14 cellular contexts compared by ENCODE assay signal in genomic region chr16:11848842-11849241, GRCh38. TPM values are rescaled to one million over a fixed set of nuclear protein-coding genes. Genes with fewer than 3 reads are reported as not detected.
DNase-seq lines count a peak whose midpoint lies in the region; ATAC-seq, FAIRE-seq and TF ChIP-seq lines count a peak whose summit lies in the region.
"Had no signal": no experiment of that assay in that cellular context is flagged by ENCODE, and none has a peak within 500 bp of the region (broad histone marks: within the 10 kb centered on the region; RNA-seq: fewer than 3 reads in every experiment).

No MANE protein-coding gene starts in this region.

- H3K4me3 ChIP-seq in HepG2 (replicated peaks in 1 of 3; ENCODE audit: insufficient read depth in 1 of 3, low read depth in 2 of 3, low read length in 3 of 3) (peak overlapping the region in 1 of 3 experiments; percentile 12; a peak in 1 of 6 replicates), right lobe of liver (no peak overlapping the region)
- H3K4me3 ChIP-seq: gastroesophageal sphincter, SJSA1 had no signal

- H3K27ac ChIP-seq in HepG2 (ENCODE audit: extremely low read length, insufficient read depth, low read length), result no peak overlapping the region
- no peak overlapping the region for H3K27ac ChIP-seq in right lobe of liver
- H3K27ac ChIP-seq in epithelial cell of prostate, result peak overlapping the region; percentile 36
- H3K27ac ChIP-seq: gastroesophageal sphincter, SJSA1 had no signal

- no peak overlapping the region for H2AFZ ChIP-seq in HepG2 (ENCODE audit: low read length)

- intact Hi-C loops in HepG2 (cut with micrococcal nuclease; ENCODE audit: unreplicated experiment), result loop anchor here (2.0 kb wide), 1 partner anchor 20 kb away; no protein-coding TSS in a partner anchor
- intact Hi-C loops in right lobe of liver (cut with DNase I), result no loop called here

- peak overlapping the region; percentile 43 to 100 (median 46) for H3K4me3 Mint-ChIP-seq in T-cell
- peak overlapping the region; percentile 64 for H3K4me3 Mint-ChIP-seq in stimulated activated naive CD8-positive, alpha-beta T cell treated with anti-CD3 and anti-CD28 coated beads, Interleukin-15, amount 100 ng/mL, for 72 hours
- H3K4me3 Mint-ChIP-seq: B cell had no signal

- TF ChIP-seq CTCF in HepG2 (CRISPR knock-in tag; IDR thresholded peaks at IDR 0.05), result no peak
- no peak for TF ChIP-seq CTCF in right lobe of liver (IDR thresholded peaks at IDR 0.05)

- peaks cover 41 to 58% of the 10 kb centered on the region in 2 experiments for H3K36me3 ChIP-seq in HepG2 (replicated peaks in 1 of 2; ENCODE audit: control insufficient read depth in 1 of 2, insufficient read depth in 2 of 2, low read length in 2 of 2)
- H3K36me3 ChIP-seq in right lobe of liver, result peaks cover 8 to 62% (median 18%) of the 10 kb centered on the region in 4 donors

- peaks cover 27% of the 10 kb centered on the region for H3K36me3 Mint-ChIP-seq in T-cell

- H3K27me3 Mint-ChIP-seq in T-cell, result no peaks in the 10 kb centered on the region
- H3K27me3 Mint-ChIP-seq in stimulated activated naive CD8-positive, alpha-beta T cell treated with anti-CD3 and anti-CD28 coated beads, Interleukin-15, amount 100 ng/mL, for 72 hours, result no peaks in the 10 kb centered on the region
- H3K27me3 Mint-ChIP-seq: B cell had no signal

- FAIRE-seq in HepG2 (lab: Jason Lieb, UNC), result no peak

- in situ Hi-C loops in HepG2 (cut with HindIII; ENCODE audit: extremely low pct_ligation_motif_present, low pct_unique_long_range_greater_than_20kb), result no loop called here

- no TSS peak for BruUV-seq in HepG2 (replicated peaks; lab: Mats Ljungman, UMichigan)

- H3K4me2 ChIP-seq in HepG2 (ENCODE audit: low read depth, low read length), result peak overlapping the region; percentile 80

- H3K27me3 ChIP-seq in HepG2 (ENCODE audit: control insufficient read depth in 1 of 2, insufficient read depth in 2 of 2, low read length in 2 of 2) (no peaks in the 10 kb centered on the region; a peak in 2 of 5 replicates), right lobe of liver (no peaks in the 10 kb centered on the region)
- H3K27me3 ChIP-seq: gastroesophageal sphincter, SJSA1 had no signal

- H3K27ac Mint-ChIP-seq in T-cell, result peak overlapping the region in 1 of 2 donors; percentile 4
- peak overlapping the region; percentile 40 to 86 for H3K27ac Mint-ChIP-seq in stimulated activated naive CD8-positive, alpha-beta T cell treated with anti-CD3 and anti-CD28 coated beads, Interleukin-15, amount 100 ng/mL, for 72 hours
- H3K27ac Mint-ChIP-seq: B cell had no signal

- H4K20me1 ChIP-seq in HepG2 (ENCODE audit: insufficient read depth, low read length), result peaks cover 44% of the 10 kb centered on the region

- H3K9ac ChIP-seq in HepG2 (ENCODE audit: insufficient read depth, low read depth, low read length), result peak overlapping the region; percentile 36; the same call in 1 of the 2 replicates

- H3K4me1 ChIP-seq in HepG2 (ENCODE audit: insufficient read depth, low read length), result peaks cover 53% of the 10 kb centered on the region
- H3K4me1 ChIP-seq in right lobe of liver, result peaks cover 0 to 15% (median 7%) of the 10 kb centered on the region in 4 donors

- TF ChIP-seq POLR2A in HepG2 (IDR thresholded peaks at IDR 0.05; ENCODE audit: insufficient read depth in 1 of 2, low read depth in 2 of 2, low read length in 2 of 2), result peak in 1 of 2 experiments; percentile 29; a peak in 1 of 4 replicates
- no peak for TF ChIP-seq POLR2A in right lobe of liver (IDR thresholded peaks at IDR 0.05)

- H3K9me3 ChIP-seq in HepG2 (ENCODE audit: low read length) (no peaks in the 10 kb centered on the region), right lobe of liver (no peaks in the 10 kb centered on the region)
- H3K9me3 ChIP-seq: gastroesophageal sphincter, SJSA1 had no signal

- ATAC-seq in HepG2 (no peak), right lobe of liver (no peak), T-cell (replicated peaks in 1 of 4) (no peak), GM18858 (IDR thresholded peaks at IDR 0.05; ENCODE audit: unreplicated experiment) (no peak), esophagus mucosa (no peak)
- ATAC-seq in stimulated activated naive CD8-positive, alpha-beta T cell treated with anti-CD3 and anti-CD28 coated beads, Interleukin-15, amount 100 ng/mL, for 72 hours, result no peak
- ATAC-seq: gastroesophageal sphincter had no signal

- TF ChIP-seq EP300 in HepG2 (IDR thresholded peaks at IDR 0.05; ENCODE audit: low read depth in 2 of 2, low read length in 2 of 2) (no peak), HepG2 (CRISPR knock-in tag; IDR thresholded peaks at IDR 0.05; ENCODE audit: borderline replicate concordance) (no peak)

- H3K4me1 Mint-ChIP-seq in T-cell, result peaks cover 40 to 54% (median 53%) of the 10 kb centered on the region in 3 donors
- H3K4me1 Mint-ChIP-seq in stimulated activated naive CD8-positive, alpha-beta T cell treated with anti-CD3 and anti-CD28 coated beads, Interleukin-15, amount 100 ng/mL, for 72 hours, result peaks cover 59% of the 10 kb centered on the region

- POLR2A ChIA-PET in HepG2 (lab: Yijun Ruan, JAX), result interaction anchor here (0.5 to 10.4 kb wide), 6 partner anchors 9 to 113 kb away, joined by 3 to 72 read pairs (median 6); partner anchors contain the start of gene ZC3H7A
- POLR2A ChIA-PET in T-cell (lab: Charles Lee), result interaction anchor here in 1 of 2 donors (0.5 to 0.6 kb wide), 2 partner anchors 19 to 111 kb away, joined by 3 to 5 read pairs; no protein-coding TSS in a partner anchor

- CTCF ChIA-PET in HepG2 (lab: Yijun Ruan, JAX; ENCODE audit: low intra/inter-chr PET ratio, low total read pairs), result no interaction called here
- CTCF ChIA-PET in T-cell (lab: Charles Lee), result interaction anchor here in 1 of 2 donors (0.7 kb wide), 1 partner anchor 336 kb away, joined by 4 read pairs; no protein-coding TSS in a partner anchor

- DNase-seq in HepG2 (ENCODE audit: low spot score) (no peak), right lobe of liver (no peak), T-cell (no peak), epithelial cell of prostate (ENCODE audit: low read depth, low spot score) (no peak), NCI-H748 treated with DMSO at 0.1 percent for 48 hours (lab: John Stamatoyannopoulos, UW) (no peak)
- DNase-seq in stimulated activated naive CD8-positive, alpha-beta T cell treated with anti-CD3 and anti-CD28 coated beads, Interleukin-15, amount 100 ng/mL, for 72 hours, result no peak
- DNase-seq: activated CD4-positive, alpha-beta T cell treated with anti-CD3 and anti-CD28 coated beads, Interleukin-2, amount 50 U/mL, for 1 hour; NCI-H510A; stimulated activated CD4-positive, alpha-beta T cell treated with anti-CD3 and anti-CD28 coated beads, Interleukin-4, amount 100 ng/mL, for 4 hours had no signal

- no peaks in the 10 kb centered on the region for H3K9me3 Mint-ChIP-seq in T-cell
- no peaks in the 10 kb centered on the region for H3K9me3 Mint-ChIP-seq in stimulated activated naive CD8-positive, alpha-beta T cell treated with anti-CD3 and anti-CD28 coated beads, Interleukin-15, amount 100 ng/mL, for 72 hours

- WGBS in HepG2 (ENCODE audit: low lambda C conversion rate), result 94% methylated on average over 3 of the region's 3 CpGs
- 82% methylated on average over 2 of the region's 3 CpGs for WGBS in right lobe of liver (ENCODE audit: insufficient coverage, low coverage, low lambda C conversion rate, missing lambda C conversion rate)

- H3K79me2 ChIP-seq in HepG2 (ENCODE audit: insufficient read depth, low read length), result peaks cover 87% of the 10 kb centered on the region

- TF ChIP-seq RAD21 in HepG2 (CRISPR knock-in tag; IDR thresholded peaks at IDR 0.05), result no peak

RNA-seq across cellular contexts. Expression of gene RSL1D1, which starts 2.5 kb away (rescaled TPM):
- total RNA-seq in HepG2 (2016; rRNA removed; fragmentation: Illumina TruSeq; extraction: Trizol) (343 and 502 TPM in 2 replicates), right lobe of liver (10 to 100 TPM; 38.1 to 77.3 (median 54.9) TPM), T-cell (100 to 1,000 TPM; 165 to 205 (median 180) TPM), esophagus mucosa (115 TPM)
- 118 and 139 TPM in 2 replicates for total RNA-seq in HepG2 (2016; cell fraction: cytosol; rRNA removed; fragmentation: Illumina TruSeq; extraction: Trizol; ENCODE audit: low read depth)
- total RNA-seq in HepG2 (2016; cell fraction: insoluble cytoplasmic fraction; rRNA removed; fragmentation: Illumina TruSeq; extraction: Trizol), result 337 and 511 TPM in 2 replicates
- total RNA-seq in HepG2 (2016; cell fraction: membrane; rRNA removed; fragmentation: Illumina TruSeq; extraction: Trizol), result 248 and 308 TPM in 2 replicates
- total RNA-seq in HepG2 (2016; cell fraction: nucleus; rRNA removed; fragmentation: Illumina TruSeq; extraction: Trizol), result 210 and 225 TPM in 2 replicates
- 125 and 187 TPM in 2 replicates for polyA plus RNA-seq in HepG2 (2011; rRNA removed)
- polyA plus RNA-seq in HepG2 (2011; cell fraction: cytosol; rRNA removed), result 77.4 and 149 TPM in 2 replicates
- polyA plus RNA-seq in HepG2 (2011; cell fraction: nucleus; rRNA removed), result 15.5 and 28.9 TPM in 2 replicates
- polyA plus RNA-seq in HepG2 (2012), result 330 and 427 TPM in 2 replicates
- polyA plus RNA-seq in HepG2 (2016; cell fraction: cytosol; fragmentation: Illumina TruSeq; extraction: Trizol; ENCODE audit: low read depth), result 128 and 147 TPM in 2 replicates
- 679 and 682 TPM in 2 replicates for polyA plus RNA-seq in HepG2 (2016; cell fraction: insoluble cytoplasmic fraction; fragmentation: Illumina TruSeq; extraction: Trizol; ENCODE audit: low read depth)
- 277 and 347 TPM in 2 replicates for polyA plus RNA-seq in HepG2 (2016; cell fraction: membrane; fragmentation: Illumina TruSeq; extraction: Trizol; ENCODE audit: low read depth)
- polyA plus RNA-seq in HepG2 (2016; cell fraction: nucleus; fragmentation: Illumina TruSeq; extraction: Trizol; ENCODE audit: insufficient read depth, low read depth), result 279 and 286 TPM in 2 replicates
- polyA minus RNA-seq in HepG2 (2011; rRNA and poly(A)+ RNA removed; ENCODE audit: low replicate concordance), result 28.2 and 33.4 TPM in 2 replicates
- polyA minus RNA-seq in HepG2 (2011; cell fraction: cytosol; rRNA and poly(A)+ RNA removed), result 201 and 239 TPM in 2 replicates
- polyA minus RNA-seq in HepG2 (2011; cell fraction: nucleus; rRNA and poly(A)+ RNA removed), result 96.4 and 115 TPM in 2 replicates

RNA-seq across cellular contexts. Expression of gene ZC3H7A, which starts 51.8 kb away (rescaled TPM):
- total RNA-seq in HepG2 (2016; rRNA removed; fragmentation: Illumina TruSeq; extraction: Trizol) (29.2 and 51.5 TPM in 2 replicates), right lobe of liver (10 to 100 TPM; 22.8 to 34.0 (median 26.9) TPM), T-cell (100 to 1,000 TPM in 1 of 5 donors, 10 to 100 TPM in 4; 57.6 to 115 (median 68.2) TPM), esophagus mucosa (19.4 TPM)
- 36.4 and 39.0 TPM in 2 replicates for total RNA-seq in HepG2 (2016; cell fraction: cytosol; rRNA removed; fragmentation: Illumina TruSeq; extraction: Trizol; ENCODE audit: low read depth)
- total RNA-seq in HepG2 (2016; cell fraction: insoluble cytoplasmic fraction; rRNA removed; fragmentation: Illumina TruSeq; extraction: Trizol), result 27.9 and 45.5 TPM in 2 replicates
- 21.9 and 22.1 TPM in 2 replicates for total RNA-seq in HepG2 (2016; cell fraction: membrane; rRNA removed; fragmentation: Illumina TruSeq; extraction: Trizol)
- 62.9 and 69.9 TPM in 2 replicates for total RNA-seq in HepG2 (2016; cell fraction: nucleus; rRNA removed; fragmentation: Illumina TruSeq; extraction: Trizol)
- polyA plus RNA-seq in HepG2 (2011; rRNA removed), result 28.4 and 36.8 TPM in 2 replicates
- polyA plus RNA-seq in HepG2 (2011; cell fraction: cytosol; rRNA removed), result 17.3 and 26.0 TPM in 2 replicates
- polyA plus RNA-seq in HepG2 (2011; cell fraction: nucleus; rRNA removed), result 65.4 and 82.1 TPM in 2 replicates
- 38.8 and 45.6 TPM in 2 replicates for polyA plus RNA-seq in HepG2 (2012)
- polyA plus RNA-seq in HepG2 (2016; cell fraction: cytosol; fragmentation: Illumina TruSeq; extraction: Trizol; ENCODE audit: low read depth), result 7.0 and 7.9 TPM in 2 replicates
- 53.0 and 59.0 TPM in 2 replicates for polyA plus RNA-seq in HepG2 (2016; cell fraction: insoluble cytoplasmic fraction; fragmentation: Illumina TruSeq; extraction: Trizol; ENCODE audit: low read depth)
- 12.7 and 13.1 TPM in 2 replicates for polyA plus RNA-seq in HepG2 (2016; cell fraction: membrane; fragmentation: Illumina TruSeq; extraction: Trizol; ENCODE audit: low read depth)
- polyA plus RNA-seq in HepG2 (2016; cell fraction: nucleus; fragmentation: Illumina TruSeq; extraction: Trizol; ENCODE audit: insufficient read depth, low read depth), result 118 and 123 TPM in 2 replicates
- 15.6 and 21.1 TPM in 2 replicates for polyA minus RNA-seq in HepG2 (2011; rRNA and poly(A)+ RNA removed; ENCODE audit: low replicate concordance)
- 19.2 and 27.3 TPM in 2 replicates for polyA minus RNA-seq in HepG2 (2011; cell fraction: cytosol; rRNA and poly(A)+ RNA removed)
- polyA minus RNA-seq in HepG2 (2011; cell fraction: nucleus; rRNA and poly(A)+ RNA removed), result 93.7 and 101 TPM in 2 replicates
